27 cellular contexts compared by ENCODE assay signal in genomic region chr1:212487286-212487685, GRCh38. TPM values are rescaled to one million over a fixed set of nuclear protein-coding genes. Genes with fewer than 3 reads are reported as not detected.
A peak's percentile ranks its signal among the peaks of the same experiment; 100 is the strongest.
DNase-seq lines count a peak whose midpoint lies in the region; ATAC-seq and TF ChIP-seq lines count a peak whose summit lies in the region.
"Had no signal": no experiment of that assay in that cellular context is flagged by ENCODE, and none has a peak within 500 bp of the region (broad histone marks: within the 10 kb centered on the region; RNA-seq: fewer than 3 reads in every experiment).

No MANE protein-coding gene starts in this region.

- H3K4me3 Mint-ChIP-seq in CD14-positive monocyte (no peak overlapping the region), chondrocyte (ENCODE audit: unreplicated experiment) (no peak overlapping the region), osteocyte (ENCODE audit: unreplicated experiment) (no peak overlapping the region)
- no peak overlapping the region for H3K4me3 Mint-ChIP-seq in naive thymus-derived CD8-positive, alpha-beta T cell
- H3K4me3 Mint-ChIP-seq: activated CD4-positive, alpha-beta memory T cell treated with anti-CD3 and anti-CD28 coated beads for 36 hours; CD4-positive, alpha-beta T cell; central memory CD8-positive, alpha-beta T cell; immature natural killer cell; naive B cell had no signal

- H2BK120ac ChIP-seq in IMR-90 (ENCODE audit: low read depth, low read length): no peak overlapping the region

- H4K91ac ChIP-seq in IMR-90 (ENCODE audit: insufficient read depth, low read depth, low read length): no peak overlapping the region

- POLR2A ChIA-PET in IMR-90 (lab: Charles Lee; ENCODE audit: unreplicated experiment): no interaction called here
- POLR2A ChIA-PET in naive thymus-derived CD8-positive, alpha-beta T cell (lab: Charles Lee): no interaction called here

- no peak overlapping the region for H4K8ac ChIP-seq in IMR-90 (ENCODE audit: low read depth in 2 of 2, low read length in 2 of 2)

- no peak for TF ChIP-seq CTCF in CD14-positive monocyte (IDR thresholded peaks at IDR 0.05)
- no peak for TF ChIP-seq CTCF in IMR-90 (conservative IDR thresholded peaks at IDR 0.05; ENCODE audit: low read depth, low read length)
- TF ChIP-seq CTCF in chondrocyte (IDR thresholded peaks at IDR 0.05): no peak
- no peak for TF ChIP-seq CTCF in osteocyte (IDR thresholded peaks at IDR 0.05)
- no peak for TF ChIP-seq CTCF in thyroid gland (IDR thresholded peaks at IDR 0.05)

- CTCF ChIA-PET in IMR-90 (lab: Yijun Ruan, JAX): no interaction called here

- H3K27ac ChIP-seq in IMR-90 (ENCODE audit: insufficient read depth, low read length) (no peak overlapping the region), thyroid gland (peak overlapping the region in 1 of 3 donors; percentile 86)
- H3K27ac ChIP-seq: left ventricle myocardium inferior, spleen had no signal

- H3K36me3 Mint-ChIP-seq in CD14-positive monocyte (peaks cover 6 to 7% of the 10 kb centered on the region in 2 donors), chondrocyte (ENCODE audit: low read depth) (no peaks in the 10 kb centered on the region), osteocyte (ENCODE audit: unreplicated experiment) (no peaks in the 10 kb centered on the region)
- H3K36me3 Mint-ChIP-seq in naive thymus-derived CD8-positive, alpha-beta T cell: no peaks in the 10 kb centered on the region
- H3K36me3 Mint-ChIP-seq: activated CD4-positive, alpha-beta memory T cell treated with anti-CD3 and anti-CD28 coated beads for 36 hours; immature natural killer cell; naive B cell had no signal

- TF ChIP-seq RAD21 in IMR-90 (IDR thresholded peaks at IDR 0.05; ENCODE audit: low read length): no peak

- H3K4me1 Mint-ChIP-seq in CD14-positive monocyte (peaks cover 81% of the 10 kb centered on the region), chondrocyte (ENCODE audit: low read depth) (peaks cover 67% of the 10 kb centered on the region), osteocyte (ENCODE audit: unreplicated experiment) (peaks cover 47% of the 10 kb centered on the region)
- peaks cover 0 to 5% (median 0%) of the 10 kb centered on the region in 4 donors for H3K4me1 Mint-ChIP-seq in naive thymus-derived CD8-positive, alpha-beta T cell
- H3K4me1 Mint-ChIP-seq: naive B cell had no signal

- H3K9me3 ChIP-seq in IMR-90 (ENCODE audit: control insufficient read depth, insufficient read depth, low read length) (no peaks in the 10 kb centered on the region), thyroid gland (no peaks in the 10 kb centered on the region)
- H3K9me3 ChIP-seq: left ventricle myocardium inferior, spleen had no signal

- no peaks in the 10 kb centered on the region for H3K79me1 ChIP-seq in IMR-90 (ENCODE audit: low read depth in 1 of 2, low read length in 2 of 2)

- H2AFZ ChIP-seq in IMR-90 (replicated peaks; ENCODE audit: low read length, poor library complexity): no peak overlapping the region

- H3K27me3 Mint-ChIP-seq in CD14-positive monocyte (ENCODE audit: low read depth in 3 of 3) (peaks cover 1 to 7% (median 4%) of the 10 kb centered on the region in 3 donors), chondrocyte (ENCODE audit: low read depth) (no peaks in the 10 kb centered on the region), osteocyte (ENCODE audit: unreplicated experiment) (no peaks in the 10 kb centered on the region)
- peaks cover 0 to 15% (median 3%) of the 10 kb centered on the region in 5 donors for H3K27me3 Mint-ChIP-seq in naive thymus-derived CD8-positive, alpha-beta T cell
- H3K27me3 Mint-ChIP-seq: activated CD4-positive, alpha-beta memory T cell treated with anti-CD3 and anti-CD28 coated beads for 36 hours had no signal

- TF ChIP-seq POLR2A in IMR-90 (IDR thresholded peaks at IDR 0.05; ENCODE audit: low read depth, low read length) (no peak), thyroid gland (IDR thresholded peaks at IDR 0.05) (no peak)

- H2AK5ac ChIP-seq in IMR-90 (ENCODE audit: low read depth, low read length): no peak overlapping the region

- peaks cover 25% of the 10 kb centered on the region for H3K9me1 ChIP-seq in IMR-90 (ENCODE audit: insufficient read depth, low read length)

- H3K9ac ChIP-seq in IMR-90 (ENCODE audit: low read depth, low read length): no peak overlapping the region

- H3K18ac ChIP-seq in IMR-90 (ENCODE audit: low read depth, low read length): no peak overlapping the region

- intact Hi-C loops in CD14-positive monocyte (cut with micrococcal nuclease): loop anchor here in 1 of 2 donors (5.0 kb wide), 1 partner anchor 70 kb away; no protein-coding TSS in a partner anchor
- intact Hi-C loops in IMR-90 (cut with micrococcal nuclease): no loop called here
- intact Hi-C loops in thyroid gland (cut with DNase I): no loop called here

- H3K27me3 ChIP-seq in IMR-90 (ENCODE audit: control insufficient read depth, insufficient read depth, low read length) (no peaks in the 10 kb centered on the region), thyroid gland (no peaks in the 10 kb centered on the region)
- H3K27me3 ChIP-seq: spleen had no signal

- ATAC-seq in IMR-90 (ENCODE audit: low read depth): no peak
- ATAC-seq in HG03571 (IDR thresholded peaks at IDR 0.05; ENCODE audit: unreplicated experiment): no peak
- ATAC-seq in naive thymus-derived CD8-positive, alpha-beta T cell: no peak

- WGBS in IMR-90 (ENCODE audit: extremely low coverage in 2 of 2, insufficient read length in 1 of 2), 2 experiments: no CpG with 5 or more reads among the region's 2 CpGs
- 83 to 87% methylated on average over 2 of the region's 2 CpGs for WGBS in thyroid gland, 2 donors

- H2BK5ac ChIP-seq in IMR-90 (ENCODE audit: low read depth, low read length, poor library complexity, severe bottlenecking): no peak overlapping the region

- dilution Hi-C loops in IMR-90 (cut with HindIII; ENCODE audit: low sequenced_read_pairs, unreplicated experiment): no loop called here

- H3K4me3 ChIP-seq in IMR-90 (ENCODE audit: insufficient read depth, low read depth, low read length) (no peak overlapping the region), thyroid gland (replicated peaks in 1 of 3) (no peak overlapping the region)
- H3K4me3 ChIP-seq: left ventricle myocardium inferior, spleen had no signal

- in situ Hi-C loops in IMR-90 (cut with MboI; ENCODE audit: low sequenced_read_pairs): no loop called here

- no peaks in the 10 kb centered on the region for H3K36me3 ChIP-seq in IMR-90 (ENCODE audit: control insufficient read depth, insufficient read depth, low read length)
- H3K36me3 ChIP-seq in thyroid gland: no peaks in the 10 kb centered on the region
- H3K36me3 ChIP-seq: left ventricle myocardium inferior, spleen had no signal

- peak overlapping the region in 6 of 7 donors; percentile 93 to 100 (median 98) for H3K27ac Mint-ChIP-seq in CD14-positive monocyte
- H3K27ac Mint-ChIP-seq in chondrocyte (ENCODE audit: unreplicated experiment): peak overlapping the region; percentile 81
- peak overlapping the region; percentile 37 for H3K27ac Mint-ChIP-seq in osteocyte (ENCODE audit: unreplicated experiment)
- H3K27ac Mint-ChIP-seq in naive thymus-derived CD8-positive, alpha-beta T cell: no peak overlapping the region
- H3K27ac Mint-ChIP-seq: activated T-helper 2 cell treated with anti-CD3 and anti-CD28 coated beads, Interferon-gamma antibody, Interleukin-2, Interleukin-4, amounts not matched to agents 10 μg/mL and 5 μg/mL and 100 μg/mL, durations not matched to agents 14 hours and 24 hours and 36 hours; CD4-positive, alpha-beta T cell; naive B cell had no signal

- no peak overlapping the region for H3K56ac ChIP-seq in IMR-90 (ENCODE audit: extremely low read depth, insufficient read depth, low read length)

- no peak for DNase-seq in CD14-positive monocyte (ENCODE audit: low spot score)
- DNase-seq in IMR-90: no peak
- no peak for DNase-seq in chondrocyte (ENCODE audit: low spot score)
- DNase-seq in osteocyte (ENCODE audit: extremely low spot score, unreplicated experiment): no peak
- DNase-seq in thyroid gland: no peak
- no peak for DNase-seq in naive thymus-derived CD8-positive, alpha-beta T cell
- DNase-seq: activated CD4-positive, alpha-beta memory T cell treated with anti-CD3 and anti-CD28 coated beads for 36 hours; activated CD4-positive, CD25-positive, alpha-beta regulatory T cell; activated CD8-positive, alpha-beta memory T cell treated with anti-CD3 and anti-CD28 coated beads, Interleukin-2, amount 50 U/mL, for 4 hours; CD4-positive, alpha-beta T cell; DMS153; GOT3; hypothalamus; immature natural killer cell; left ventricle myocardium inferior; naive B cell; NCI-H1105; NCI-H2081; NCI-H2227 treated with DMSO at 0.1 percent for 48 hours; NCI-H774; spleen; stimulated activated CD4-positive, alpha-beta T cell treated with anti-CD3 and anti-CD28 coated beads, Interleukin-2, amount 100 ng/mL, for 48 hours; substantia nigra; T-helper 1 cell had no signal

- no TSS peak for BruUV-seq in IMR-90 (replicated peaks; lab: Mats Ljungman, UMichigan)

- H4K5ac ChIP-seq in IMR-90 (ENCODE audit: low read depth, low read length): no peak overlapping the region

- H3K4me1 ChIP-seq in IMR-90 (ENCODE audit: control insufficient read depth, insufficient read depth, low read length): peaks cover 20% of the 10 kb centered on the region
- peaks cover 27 to 42% of the 10 kb centered on the region in 2 donors for H3K4me1 ChIP-seq in thyroid gland
- H3K4me1 ChIP-seq: spleen had no signal

- no peak overlapping the region for H3K14ac ChIP-seq in IMR-90 (replicated peaks; ENCODE audit: low read depth, low read length)

- H4K20me1 ChIP-seq in IMR-90 (ENCODE audit: insufficient read depth, low read length): peaks cover 6% of the 10 kb centered on the region; the same call in 1 of the 2 replicates

- peak overlapping the region; percentile 23 for H2AK9ac ChIP-seq in IMR-90 (replicated peaks; ENCODE audit: low read depth, low read length, poor library complexity)

- H3K9me3 Mint-ChIP-seq in CD14-positive monocyte (peaks cover 0 to 3% (median 0%) of the 10 kb centered on the region in 7 donors), chondrocyte (ENCODE audit: low read depth) (no peaks in the 10 kb centered on the region), osteocyte (ENCODE audit: unreplicated experiment) (no peaks in the 10 kb centered on the region)
- no peaks in the 10 kb centered on the region for H3K9me3 Mint-ChIP-seq in naive thymus-derived CD8-positive, alpha-beta T cell
- H3K9me3 Mint-ChIP-seq: activated CD4-positive, alpha-beta memory T cell treated with anti-CD3 and anti-CD28 coated beads for 36 hours; activated T-helper 2 cell treated with anti-CD3 and anti-CD28 coated beads, Interferon-gamma antibody, Interleukin-2, Interleukin-4, amounts not matched to agents 10 μg/mL and 5 μg/mL and 100 μg/mL, durations not matched to agents 14 hours and 24 hours and 36 hours; CD4-positive, alpha-beta T cell; central memory CD8-positive, alpha-beta T cell; immature natural killer cell; naive B cell had no signal

- H3K4ac ChIP-seq in IMR-90 (ENCODE audit: low read depth, low read length): no peak overlapping the region; the same call in 1 of the 2 replicates

- no peak overlapping the region for H2BK20ac ChIP-seq in IMR-90 (ENCODE audit: low read depth, low read length)

- no peak overlapping the region for H3K4me2 ChIP-seq in IMR-90 (ENCODE audit: low read depth, low read length)

- no peak overlapping the region for H2BK15ac ChIP-seq in IMR-90 (ENCODE audit: low read depth, low read length)

- no peak overlapping the region for H3K23ac ChIP-seq in IMR-90 (ENCODE audit: low read depth, low read length)

RNA-seq across cellular contexts. Expression of gene NENF, which starts 54.6 kb away (rescaled TPM):
- 10 to 100 TPM; 42.3 to 56.4 TPM for polyA plus RNA-seq in CD14-positive monocyte
- total RNA-seq in IMR-90 (2012; rRNA removed): 15.0 and 16.0 TPM in 2 replicates
- polyA plus RNA-seq in IMR-90 (2012; rRNA removed): 40.4 and 50.6 TPM in 2 replicates
- polyA plus RNA-seq in IMR-90 (2012; cell fraction: cytosol; rRNA removed): 42.0 and 55.1 TPM in 2 replicates
- polyA plus RNA-seq in IMR-90 (2012; cell fraction: nucleus; rRNA removed; ENCODE audit: low replicate concordance): 11.2 and 13.0 TPM in 2 replicates
- total RNA-seq in chondrocyte: 48.6 to 55.0 TPM (median 50.1 TPM) in 3 replicates
- total RNA-seq in osteocyte: 55.9 and 57.8 TPM in 2 replicates
- total RNA-seq in thyroid gland: 100 to 1,000 TPM in 3 of 4 donors, 10 to 100 TPM in 1; 42.4 to 181 (median 122) TPM
- total RNA-seq in naive thymus-derived CD8-positive, alpha-beta T cell: 10 to 100 TPM; 21.5 to 25.1 TPM
- 10 to 100 TPM; 35.9 to 68.0 (median 64.9) TPM for polyA plus RNA-seq in naive thymus-derived CD8-positive, alpha-beta T cell

Comparison
In these comparisons a context has a peak if more than half of its experiments do, and no peak if none do; other contexts are left out.
1. H3K27ac Mint-ChIP-seq: peak in CD14-positive monocyte (6 of 7), chondrocyte (single experiment) and osteocyte (single experiment); none in naive thymus-derived CD8-positive, alpha-beta T cell (0 of 10).